In the genomic region with DNA sequence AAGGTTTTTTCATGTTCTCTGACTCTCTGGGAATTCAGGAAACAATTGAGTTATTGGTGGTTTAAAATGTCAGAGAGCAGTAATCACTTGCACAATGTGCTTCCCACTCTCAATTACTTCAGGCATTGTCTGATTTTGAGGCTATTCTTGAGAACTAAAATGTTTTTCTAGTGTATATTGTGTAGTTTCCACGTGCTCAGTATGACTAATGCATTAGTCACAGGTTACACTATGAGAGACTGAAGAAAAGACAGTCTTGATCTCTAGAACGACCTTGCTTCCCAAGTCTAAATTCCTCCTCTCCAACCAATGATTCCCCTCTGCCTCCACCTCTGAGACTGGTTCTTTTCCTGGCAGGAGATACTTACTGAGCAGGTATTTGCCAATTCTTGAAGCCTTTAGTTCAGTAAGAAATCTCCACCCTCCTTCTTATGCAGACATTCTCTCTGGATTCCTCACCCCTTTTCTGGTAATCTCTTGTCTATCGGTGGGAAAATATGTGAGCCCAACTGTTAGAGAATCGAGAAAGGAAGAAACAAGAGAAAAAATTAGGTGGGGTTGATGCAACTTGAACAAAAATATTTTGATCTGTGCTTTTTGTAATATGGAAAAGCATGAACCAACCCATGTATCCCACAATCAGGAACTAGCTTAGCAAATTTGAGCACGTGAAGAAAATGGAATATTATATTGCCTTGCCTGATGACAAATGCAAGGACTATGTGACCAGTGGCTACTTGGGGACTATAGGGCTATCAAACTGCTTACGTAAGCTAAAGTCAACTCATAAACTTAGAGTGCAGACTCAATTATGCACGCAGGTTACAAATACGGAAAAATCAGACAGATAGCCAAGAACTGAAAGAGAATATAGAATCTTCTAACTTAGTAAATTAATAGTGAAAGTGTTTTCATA, we compare ENCODE assay signal across 1 cellular context.
TF ChIP-seq lines count a peak whose summit lies in the region.

No MANE protein-coding gene starts in this region.

TF ChIP-seq in HEK293, 187 proteins besides CTCF, POLR2A, EP300 and RAD21 (continued from another document):
- TF ChIP-seq ZBTB6 (tag by site-specific recombination; IDR thresholded peaks at IDR 0.05) (no peak), ZNF571 (tag by site-specific recombination; IDR thresholded peaks at IDR 0.05) (no peak), ZNF529 (tag by site-specific recombination; IDR thresholded peaks at IDR 0.05; ENCODE audit: insufficient replicate concordance) (no peak), GLI4 (tag by site-specific recombination; IDR thresholded peaks at IDR 0.05) (no peak), SP3 (tag by site-specific recombination; IDR thresholded peaks at IDR 0.05) (no peak), HOXA7 (CRISPR knock-in tag; IDR thresholded peaks at IDR 0.05; ENCODE audit: borderline replicate concordance) (no peak), HOXC10 (CRISPR knock-in tag; IDR thresholded peaks at IDR 0.05) (no peak), PATZ1 (tag by site-specific recombination; IDR thresholded peaks at IDR 0.05) (no peak), BCL11B (tag by site-specific recombination; IDR thresholded peaks at IDR 0.05; ENCODE audit: low read depth) (no peak), ZNF548 (tag by site-specific recombination; IDR thresholded peaks at IDR 0.05) (no peak), ZNF514 (tag by site-specific recombination; IDR thresholded peaks at IDR 0.05) (no peak), KLF8 (tag by site-specific recombination; IDR thresholded peaks at IDR 0.05) (0 out of 2 replicates have a peak, but pooled peaks have one; percentile 23), KLF9 (tag by site-specific recombination; IDR thresholded peaks at IDR 0.05; ENCODE audit: low read depth) (no peak), ZNF404 (tag by site-specific recombination; IDR thresholded peaks at IDR 0.05) (no peak), ZNF626 (tag by site-specific recombination; IDR thresholded peaks at IDR 0.05) (no peak), BCL6B (tag by site-specific recombination; IDR thresholded peaks at IDR 0.05) (peak; percentile 25; the same call in 1 of the 2 replicates), WT1 (tag by site-specific recombination; IDR thresholded peaks at IDR 0.05) (no peak), ZNF501 (tag by site-specific recombination; IDR thresholded peaks at IDR 0.05) (no peak), ZNF544 (tag by site-specific recombination; IDR thresholded peaks at IDR 0.05) (no peak), ZNF629 (tag by site-specific recombination; IDR thresholded peaks at IDR 0.05) (peak; percentile 65), ZNF426 (tag by site-specific recombination; IDR thresholded peaks at IDR 0.05) (no peak), ZBTB21 (tag by site-specific recombination; IDR thresholded peaks at IDR 0.05) (0 out of 2 replicates have a peak, but pooled peaks have one; percentile 44), KLF10 (tag by site-specific recombination; IDR thresholded peaks at IDR 0.05) (no peak), ZNF2 (tag by site-specific recombination; IDR thresholded peaks at IDR 0.05) (no peak), ZSCAN4 (tag by site-specific recombination; IDR thresholded peaks at IDR 0.05) (no peak), ZNF112 (tag by site-specific recombination; IDR thresholded peaks at IDR 0.05) (no peak)
- TF ChIP-seq, protein P1, sequence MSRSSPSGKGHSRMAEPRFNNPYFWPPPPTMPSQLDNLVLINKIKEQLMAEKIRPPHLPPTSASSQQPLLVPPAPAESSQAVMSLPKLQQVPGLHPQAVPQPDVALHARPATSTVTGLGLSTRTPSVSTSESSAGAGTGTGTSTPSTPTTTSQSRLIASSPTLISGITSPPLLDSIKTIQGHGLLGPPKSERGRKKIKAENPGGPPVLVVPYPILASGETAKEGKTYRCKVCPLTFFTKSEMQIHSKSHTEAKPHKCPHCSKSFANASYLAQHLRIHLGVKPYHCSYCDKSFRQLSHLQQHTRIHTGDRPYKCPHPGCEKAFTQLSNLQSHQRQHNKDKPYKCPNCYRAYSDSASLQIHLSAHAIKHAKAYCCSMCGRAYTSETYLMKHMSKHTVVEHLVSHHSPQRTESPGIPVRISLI (tag by site-specific recombination; IDR thresholded peaks at IDR 0.05) = peak; percentile 57
- TF ChIP-seq, protein P2, sequence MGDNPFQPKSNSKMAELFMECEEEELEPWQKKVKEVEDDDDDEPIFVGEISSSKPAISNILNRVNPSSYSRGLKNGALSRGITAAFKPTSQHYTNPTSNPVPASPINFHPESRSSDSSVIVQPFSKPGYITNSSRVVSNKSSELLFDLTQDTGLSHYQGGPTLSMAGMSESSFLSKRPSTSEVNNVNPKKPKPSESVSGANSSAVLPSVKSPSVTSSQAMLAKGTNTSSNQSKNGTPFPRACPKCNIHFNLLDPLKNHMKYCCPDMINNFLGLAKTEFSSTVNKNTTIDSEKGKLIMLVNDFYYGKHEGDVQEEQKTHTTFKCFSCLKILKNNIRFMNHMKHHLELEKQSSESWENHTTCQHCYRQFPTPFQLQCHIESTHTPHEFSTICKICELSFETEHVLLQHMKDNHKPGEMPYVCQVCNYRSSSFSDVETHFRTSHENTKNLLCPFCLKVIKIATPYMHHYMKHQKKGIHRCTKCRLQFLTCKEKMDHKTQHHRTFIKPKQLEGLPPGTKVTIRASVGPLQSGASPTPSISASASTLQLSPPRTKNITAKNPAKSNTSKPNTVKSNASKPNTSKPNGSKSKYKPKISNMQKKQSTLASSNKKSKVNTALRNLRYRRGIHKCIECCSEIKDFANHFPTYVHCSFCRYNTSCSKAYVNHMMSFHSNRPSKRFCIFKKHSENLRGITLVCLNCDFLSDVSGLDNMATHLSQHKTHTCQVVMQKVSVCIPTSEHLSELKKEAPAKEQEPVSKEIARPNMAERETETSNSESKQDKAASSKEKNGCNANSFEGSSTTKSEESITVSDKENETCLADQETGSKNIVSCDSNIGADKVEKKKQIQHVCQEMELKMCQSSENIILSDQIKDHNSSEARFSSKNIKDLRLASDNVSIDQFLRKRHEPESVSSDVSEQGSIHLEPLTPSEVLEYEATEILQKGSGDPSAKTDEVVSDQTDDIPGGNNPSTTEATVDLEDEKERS (tag by site-specific recombination; IDR thresholded peaks at IDR 0.05) = no peak
